1 cellular context compared by ENCODE assay signal in the genomic region with DNA sequence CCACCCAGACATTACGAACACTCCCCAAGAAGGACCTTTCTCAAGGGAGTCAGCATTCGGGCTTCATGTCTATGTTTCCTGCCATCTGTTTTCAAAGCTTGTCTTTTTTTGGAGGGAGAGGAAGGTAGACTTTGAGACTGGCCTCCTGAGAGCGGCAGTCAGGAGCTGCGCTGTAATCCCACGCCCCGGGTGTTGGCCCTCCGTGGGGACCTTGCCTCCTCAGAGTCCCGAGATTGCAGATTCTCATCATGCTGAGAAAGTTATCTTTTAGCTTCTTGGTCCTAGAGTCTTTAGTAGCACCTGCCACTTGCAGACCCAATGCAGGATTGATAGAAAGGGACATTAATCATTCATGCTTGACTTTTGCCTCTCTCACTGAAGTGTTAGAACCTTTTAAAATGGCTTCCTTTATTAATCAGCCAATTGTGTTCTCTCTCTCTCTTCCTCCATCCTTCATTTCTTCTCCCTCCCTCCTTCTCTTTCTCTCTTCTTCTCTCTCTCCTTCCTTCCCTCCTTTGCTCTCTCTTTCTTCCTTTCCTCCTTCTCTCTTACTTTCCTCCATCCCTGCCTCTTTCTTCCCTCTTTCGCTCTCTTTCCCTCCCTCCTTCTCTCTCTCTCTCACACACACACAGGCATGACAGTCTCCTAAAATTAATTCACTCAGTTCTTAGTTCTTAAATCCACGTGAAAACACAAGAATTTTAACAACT.
A peak's percentile ranks its signal among the peaks of the same experiment; 100 is the strongest.
TF ChIP-seq lines count a peak whose summit lies in the region.

No MANE protein-coding gene starts in this region.

TF ChIP-seq in K562, 482 proteins besides CTCF, POLR2A, EP300 and RAD21 (continues in another document):
- TF ChIP-seq ZNF764 (CRISPR knock-in tag; IDR thresholded peaks at IDR 0.05; ENCODE audit: low read depth) (no peak), HLTF (IDR thresholded peaks at IDR 0.05) (peak; percentile 64; the same call in 1 of the 2 replicates), LARP7 (IDR thresholded peaks at IDR 0.05) (0 out of 2 replicates have a peak, but pooled peaks have one; percentile 51), STAT5A (IDR thresholded peaks at IDR 0.05; ENCODE audit: borderline replicate concordance, low read length) (no peak), DMBX1 (CRISPR knock-in tag; IDR thresholded peaks at IDR 0.05; ENCODE audit: borderline replicate concordance) (no peak), ZNF347 (CRISPR knock-in tag; IDR thresholded peaks at IDR 0.05; ENCODE audit: low read depth) (no peak), ESRRB (CRISPR knock-in tag; IDR thresholded peaks at IDR 0.05; ENCODE audit: borderline replicate concordance) (no peak), ZBTB2 (IDR thresholded peaks at IDR 0.05) (peak; percentile 38; the same call in 1 of the 2 replicates), ZNF253 (CRISPR knock-in tag; conservative IDR thresholded peaks at IDR 0.05) (no peak), MYNN (IDR thresholded peaks at IDR 0.05) (no peak), MYNN (CRISPR knock-in tag; IDR thresholded peaks at IDR 0.05) (no peak), FOXP1 (CRISPR knock-in tag; IDR thresholded peaks at IDR 0.05) (no peak), HBP1 (CRISPR knock-in tag; IDR thresholded peaks at IDR 0.05) (peak; percentile 64; the same call in 1 of the 2 replicates), POLR3G (IDR thresholded peaks at IDR 0.05; ENCODE audit: extremely low read depth, insufficient read length, insufficient replicate concordance) (no peak), MEIS2 (IDR thresholded peaks at IDR 0.05; ENCODE audit: partially characterized antibody) (peak; percentile 67), KAT7 (CRISPR knock-in tag; IDR thresholded peaks at IDR 0.05; ENCODE audit: borderline replicate concordance) (no peak), ZNF707 (CRISPR knock-in tag; conservative IDR thresholded peaks at IDR 0.05) (no peak), MYBL2 (IDR thresholded peaks at IDR 0.05; ENCODE audit: low read depth) (peak; percentile 25; the same call in 1 of the 2 replicates), MYBL2 (CRISPR knock-in tag; IDR thresholded peaks at IDR 0.05; ENCODE audit: borderline replicate concordance) (no peak), CBX1 (IDR thresholded peaks at IDR 0.05; ENCODE audit: low read depth) (no peak), MLLT1 (IDR thresholded peaks at IDR 0.05) (0 out of 4 replicates have a peak, but pooled peaks of 1 of the 2 experiments have one; percentile 52), POLR2AphosphoS2 (IDR thresholded peaks at IDR 0.05; ENCODE audit: low read length) (no peak), ELF4 (CRISPR knock-in tag; IDR thresholded peaks at IDR 0.05) (peak; percentile 51; the same call in 1 of the 2 replicates), KLF10 (CRISPR knock-in tag; IDR thresholded peaks at IDR 0.05) (no peak), ZNF644 (tag; IDR thresholded peaks at IDR 0.05; ENCODE audit: low read depth) (no peak), CREB5 (CRISPR knock-in tag; IDR thresholded peaks at IDR 0.05) (no peak), SAP30 (IDR thresholded peaks at IDR 0.05; ENCODE audit: borderline replicate concordance, insufficient read depth, low read depth, low read length, poor library complexity, severe bottlenecking) (no peak), TOE1 (IDR thresholded peaks at IDR 0.05; ENCODE audit: borderline replicate concordance) (no peak), TOE1 (CRISPR knock-in tag; IDR thresholded peaks at IDR 0.05; ENCODE audit: borderline replicate concordance, low read depth) (no peak), MEF2A (IDR thresholded peaks at IDR 0.05; ENCODE audit: control insufficient read depth, low read depth, low read length) (no peak)
- TF ChIP-seq, protein P1, sequence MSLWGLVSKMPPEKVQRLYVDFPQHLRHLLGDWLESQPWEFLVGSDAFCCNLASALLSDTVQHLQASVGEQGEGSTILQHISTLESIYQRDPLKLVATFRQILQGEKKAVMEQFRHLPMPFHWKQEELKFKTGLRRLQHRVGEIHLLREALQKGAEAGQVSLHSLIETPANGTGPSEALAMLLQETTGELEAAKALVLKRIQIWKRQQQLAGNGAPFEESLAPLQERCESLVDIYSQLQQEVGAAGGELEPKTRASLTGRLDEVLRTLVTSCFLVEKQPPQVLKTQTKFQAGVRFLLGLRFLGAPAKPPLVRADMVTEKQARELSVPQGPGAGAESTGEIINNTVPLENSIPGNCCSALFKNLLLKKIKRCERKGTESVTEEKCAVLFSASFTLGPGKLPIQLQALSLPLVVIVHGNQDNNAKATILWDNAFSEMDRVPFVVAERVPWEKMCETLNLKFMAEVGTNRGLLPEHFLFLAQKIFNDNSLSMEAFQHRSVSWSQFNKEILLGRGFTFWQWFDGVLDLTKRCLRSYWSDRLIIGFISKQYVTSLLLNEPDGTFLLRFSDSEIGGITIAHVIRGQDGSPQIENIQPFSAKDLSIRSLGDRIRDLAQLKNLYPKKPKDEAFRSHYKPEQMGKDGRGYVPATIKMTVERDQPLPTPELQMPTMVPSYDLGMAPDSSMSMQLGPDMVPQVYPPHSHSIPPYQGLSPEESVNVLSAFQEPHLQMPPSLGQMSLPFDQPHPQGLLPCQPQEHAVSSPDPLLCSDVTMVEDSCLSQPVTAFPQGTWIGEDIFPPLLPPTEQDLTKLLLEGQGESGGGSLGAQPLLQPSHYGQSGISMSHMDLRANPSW (CRISPR knock-in tag; IDR thresholded peaks at IDR 0.05): no peak
- TF ChIP-seq, protein P2, sequence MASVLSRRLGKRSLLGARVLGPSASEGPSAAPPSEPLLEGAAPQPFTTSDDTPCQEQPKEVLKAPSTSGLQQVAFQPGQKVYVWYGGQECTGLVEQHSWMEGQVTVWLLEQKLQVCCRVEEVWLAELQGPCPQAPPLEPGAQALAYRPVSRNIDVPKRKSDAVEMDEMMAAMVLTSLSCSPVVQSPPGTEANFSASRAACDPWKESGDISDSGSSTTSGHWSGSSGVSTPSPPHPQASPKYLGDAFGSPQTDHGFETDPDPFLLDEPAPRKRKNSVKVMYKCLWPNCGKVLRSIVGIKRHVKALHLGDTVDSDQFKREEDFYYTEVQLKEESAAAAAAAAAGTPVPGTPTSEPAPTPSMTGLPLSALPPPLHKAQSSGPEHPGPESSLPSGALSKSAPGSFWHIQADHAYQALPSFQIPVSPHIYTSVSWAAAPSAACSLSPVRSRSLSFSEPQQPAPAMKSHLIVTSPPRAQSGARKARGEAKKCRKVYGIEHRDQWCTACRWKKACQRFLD (CRISPR knock-in tag; IDR thresholded peaks at IDR 0.05): no peak
- TF ChIP-seq, protein P3, sequence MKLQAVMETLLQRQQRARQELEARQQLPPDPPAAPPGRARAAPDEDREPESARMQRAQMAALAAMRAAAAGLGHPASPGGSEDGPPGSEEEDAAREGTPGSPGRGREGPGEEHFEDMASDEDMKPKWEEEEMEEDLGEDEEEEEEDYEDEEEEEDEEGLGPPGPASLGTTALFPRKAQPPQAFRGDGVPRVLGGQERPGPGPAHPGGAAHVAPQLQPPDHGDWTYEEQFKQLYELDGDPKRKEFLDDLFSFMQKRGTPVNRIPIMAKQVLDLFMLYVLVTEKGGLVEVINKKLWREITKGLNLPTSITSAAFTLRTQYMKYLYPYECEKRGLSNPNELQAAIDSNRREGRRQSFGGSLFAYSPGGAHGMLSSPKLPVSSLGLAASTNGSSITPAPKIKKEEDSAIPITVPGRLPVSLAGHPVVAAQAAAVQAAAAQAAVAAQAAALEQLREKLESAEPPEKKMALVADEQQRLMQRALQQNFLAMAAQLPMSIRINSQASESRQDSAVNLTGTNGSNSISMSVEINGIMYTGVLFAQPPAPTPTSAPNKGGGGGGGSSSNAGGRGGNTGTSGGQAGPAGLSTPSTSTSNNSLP (IDR thresholded peaks at IDR 0.05; ENCODE audit: borderline replicate concordance, low read depth, low read length): no peak
- TF ChIP-seq, protein P4, sequence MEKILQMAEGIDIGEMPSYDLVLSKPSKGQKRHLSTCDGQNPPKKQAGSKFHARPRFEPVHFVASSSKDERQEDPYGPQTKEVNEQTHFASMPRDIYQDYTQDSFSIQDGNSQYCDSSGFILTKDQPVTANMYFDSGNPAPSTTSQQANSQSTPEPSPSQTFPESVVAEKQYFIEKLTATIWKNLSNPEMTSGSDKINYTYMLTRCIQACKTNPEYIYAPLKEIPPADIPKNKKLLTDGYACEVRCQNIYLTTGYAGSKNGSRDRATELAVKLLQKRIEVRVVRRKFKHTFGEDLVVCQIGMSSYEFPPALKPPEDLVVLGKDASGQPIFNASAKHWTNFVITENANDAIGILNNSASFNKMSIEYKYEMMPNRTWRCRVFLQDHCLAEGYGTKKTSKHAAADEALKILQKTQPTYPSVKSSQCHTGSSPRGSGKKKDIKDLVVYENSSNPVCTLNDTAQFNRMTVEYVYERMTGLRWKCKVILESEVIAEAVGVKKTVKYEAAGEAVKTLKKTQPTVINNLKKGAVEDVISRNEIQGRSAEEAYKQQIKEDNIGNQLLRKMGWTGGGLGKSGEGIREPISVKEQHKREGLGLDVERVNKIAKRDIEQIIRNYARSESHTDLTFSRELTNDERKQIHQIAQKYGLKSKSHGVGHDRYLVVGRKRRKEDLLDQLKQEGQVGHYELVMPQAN (IDR thresholded peaks at IDR 0.05; ENCODE audit: borderline replicate concordance): 0 out of 2 replicates have a peak, but pooled peaks have one; percentile 39
- TF ChIP-seq, protein P5, sequence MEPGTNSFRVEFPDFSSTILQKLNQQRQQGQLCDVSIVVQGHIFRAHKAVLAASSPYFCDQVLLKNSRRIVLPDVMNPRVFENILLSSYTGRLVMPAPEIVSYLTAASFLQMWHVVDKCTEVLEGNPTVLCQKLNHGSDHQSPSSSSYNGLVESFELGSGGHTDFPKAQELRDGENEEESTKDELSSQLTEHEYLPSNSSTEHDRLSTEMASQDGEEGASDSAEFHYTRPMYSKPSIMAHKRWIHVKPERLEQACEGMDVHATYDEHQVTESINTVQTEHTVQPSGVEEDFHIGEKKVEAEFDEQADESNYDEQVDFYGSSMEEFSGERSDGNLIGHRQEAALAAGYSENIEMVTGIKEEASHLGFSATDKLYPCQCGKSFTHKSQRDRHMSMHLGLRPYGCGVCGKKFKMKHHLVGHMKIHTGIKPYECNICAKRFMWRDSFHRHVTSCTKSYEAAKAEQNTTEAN (CRISPR knock-in tag; IDR thresholded peaks at IDR 0.05): no peak
